In genomic region chr11:112025682-112026081, GRCh38 we compare ENCODE assay signal across 8 cellular contexts. TPM values are rescaled to one million over a fixed set of nuclear protein-coding genes. Genes with fewer than 3 reads are reported as not detected.
A peak's percentile ranks its signal among the peaks of the same experiment; 100 is the strongest.
DNase-seq lines count a peak whose midpoint lies in the region; ATAC-seq and TF ChIP-seq lines count a peak whose summit lies in the region.

No MANE protein-coding gene starts in this region.

- H3K27me3 ChIP-seq in right cardiac atrium (ENCODE audit: control insufficient read depth, insufficient read depth) (no peaks in the 10 kb centered on the region), sigmoid colon (no peaks in the 10 kb centered on the region)

- intact Hi-C loops in right cardiac atrium (cut with DNase I) (no loop called here), sigmoid colon (cut with DNase I) (loop anchor here (1.0 kb wide), 1 partner anchor 146 kb away; the partner anchor contains the start of genes CFAP68 and FDXACB1)

- H3K4me3 Mint-ChIP-seq in activated naive CD8-positive, alpha-beta T cell treated with anti-CD3 and anti-CD28 coated beads, Interleukin-2, amount 10 ng/mL, durations not matched to agents 7 days and 5 days, result peak overlapping the region; percentile 100

- peak overlapping the region; percentile 99 for H3K27ac Mint-ChIP-seq in activated naive CD8-positive, alpha-beta T cell treated with anti-CD3 and anti-CD28 coated beads, Interleukin-2, amount 10 ng/mL, durations not matched to agents 7 days and 5 days

- no peaks in the 10 kb centered on the region for H3K27me3 Mint-ChIP-seq in activated naive CD8-positive, alpha-beta T cell treated with anti-CD3 and anti-CD28 coated beads, Interleukin-2, amount 10 ng/mL, durations not matched to agents 7 days and 5 days

- peak overlapping the region; percentile 83 for H3K4me3 ChIP-seq in right cardiac atrium (ENCODE audit: low read length)
- peak overlapping the region; percentile 76 to 88 (median 86) for H3K4me3 ChIP-seq in sigmoid colon

- H3K36me3 Mint-ChIP-seq in activated naive CD8-positive, alpha-beta T cell treated with anti-CD3 and anti-CD28 coated beads, Interleukin-2, amount 10 ng/mL, durations not matched to agents 7 days and 5 days, result peaks cover 16% of the 10 kb centered on the region

- TF ChIP-seq POLR2A in sigmoid colon (IDR thresholded peaks at IDR 0.05), result no peak

- H3K36me3 ChIP-seq in sigmoid colon, result peaks cover 0 to 51% (median 19%) of the 10 kb centered on the region in 4 donors

- no peaks in the 10 kb centered on the region for H3K9me3 Mint-ChIP-seq in activated naive CD8-positive, alpha-beta T cell treated with anti-CD3 and anti-CD28 coated beads, Interleukin-2, amount 10 ng/mL, durations not matched to agents 7 days and 5 days

- TF ChIP-seq CTCF in sigmoid colon (IDR thresholded peaks at IDR 0.05), result no peak

- TF ChIP-seq EP300 in sigmoid colon (IDR thresholded peaks at IDR 0.05), result no peak

- peaks cover 14% of the 10 kb centered on the region for H3K4me1 Mint-ChIP-seq in activated naive CD8-positive, alpha-beta T cell treated with anti-CD3 and anti-CD28 coated beads, Interleukin-2, amount 10 ng/mL, durations not matched to agents 7 days and 5 days

- peak; percentile 6 for ATAC-seq in HG03196 (IDR thresholded peaks at IDR 0.05; ENCODE audit: unreplicated experiment)
- ATAC-seq in activated naive CD8-positive, alpha-beta T cell treated with anti-CD3 and anti-CD28 coated beads, Interleukin-2, amount 10 ng/mL, durations not matched to agents 7 days and 5 days (ENCODE audit: low read depth), result no peak
- ATAC-seq in right cardiac atrium, result peak; percentile 38 to 53
- no peak for ATAC-seq in HG02588 (IDR thresholded peaks at IDR 0.05; ENCODE audit: unreplicated experiment)
- no peak for ATAC-seq in GM19467 (IDR thresholded peaks at IDR 0.05; ENCODE audit: unreplicated experiment)

- peak overlapping the region; percentile 96 for H3K27ac ChIP-seq in right cardiac atrium (ENCODE audit: low read length)
- peak overlapping the region; percentile 92 to 94 (median 93) for H3K27ac ChIP-seq in sigmoid colon

- peak; percentile 33 for DNase-seq in NCI-H345 (lab: John Stamatoyannopoulos, UW)
- no peak for DNase-seq in NCI-H345 treated with DMSO at 0.1 percent for 48 hours (lab: John Stamatoyannopoulos, UW; ENCODE audit: unreplicated experiment)
- DNase-seq in activated naive CD8-positive, alpha-beta T cell treated with anti-CD3 and anti-CD28 coated beads, Interleukin-2, amount 10 ng/mL, durations not matched to agents 7 days and 5 days, result no peak
- no peak for DNase-seq in right cardiac atrium
- no peak for DNase-seq in sigmoid colon

- no peaks in the 10 kb centered on the region for H3K9me3 ChIP-seq in right cardiac atrium (ENCODE audit: control insufficient read depth, low read length)
- no peaks in the 10 kb centered on the region for H3K9me3 ChIP-seq in sigmoid colon

- POLR2A ChIA-PET in activated naive CD8-positive, alpha-beta T cell treated with anti-CD3 and anti-CD28 coated beads, Interleukin-2, amount 10 ng/mL, durations not matched to agents 7 days and 5 days (lab: Charles Lee), result interaction anchor here (0.6 kb wide), 1 partner anchor 99 kb away, joined by 3 read pairs; no protein-coding TSS in a partner anchor

- under 1% methylated on average over 9 of the region's 9 CpGs for WGBS in right cardiac atrium
- WGBS in sigmoid colon, 2 donors, result 0 to 1% methylated on average over 9 of the region's 9 CpGs

- H3K4me1 ChIP-seq in right cardiac atrium (ENCODE audit: control insufficient read depth, insufficient read depth, low read length) (peaks cover 2% of the 10 kb centered on the region), sigmoid colon (peaks cover 0 to 14% (median 3%) of the 10 kb centered on the region in 4 donors)

RNA-seq across cellular contexts. Expression of gene DLAT, which starts 0.5 kb away (rescaled TPM):
- total RNA-seq in activated naive CD8-positive, alpha-beta T cell treated with anti-CD3 and anti-CD28 coated beads, Interleukin-2, amount 10 ng/mL, durations not matched to agents 7 days and 5 days, result 10 to 100 TPM; 26.0 to 28.5 TPM
- total RNA-seq in right cardiac atrium (100 to 1,000 TPM in 2 of 4 donors, 10 to 100 TPM in 2; 91.4 to 117 (median 102) TPM), sigmoid colon (10 to 100 TPM; 23.2 to 34.6 (median 26.0) TPM)
- polyA plus RNA-seq in right cardiac atrium (53.7 TPM), sigmoid colon (10 to 100 TPM; 23.4 to 49.0 (median 28.2) TPM)

RNA-seq across cellular contexts. Expression of gene PIH1D2, which starts 48.1 kb away (rescaled TPM):
- total RNA-seq in activated naive CD8-positive, alpha-beta T cell treated with anti-CD3 and anti-CD28 coated beads, Interleukin-2, amount 10 ng/mL, durations not matched to agents 7 days and 5 days, result under 1 TPM in 1 of 2 experiments, not detected in 1; 0.50 TPM
- 1 to 10 TPM; 1.2 to 1.8 (median 1.6) TPM for total RNA-seq in right cardiac atrium
- 1.8 TPM for polyA plus RNA-seq in right cardiac atrium
- total RNA-seq in sigmoid colon, result 1 to 10 TPM; 1.7 to 3.9 (median 2.8) TPM
- 1 to 10 TPM in 1 of 3 donors, under 1 TPM in 1, not detected in 1; 0.60 to 1.5 TPM for polyA plus RNA-seq in sigmoid colon

RNA-seq across cellular contexts. Expression of gene NKAPD1, which starts 48.4 kb away (rescaled TPM):
- 10 to 100 TPM; 21.5 to 22.7 TPM for total RNA-seq in activated naive CD8-positive, alpha-beta T cell treated with anti-CD3 and anti-CD28 coated beads, Interleukin-2, amount 10 ng/mL, durations not matched to agents 7 days and 5 days
- total RNA-seq in right cardiac atrium, result 1 to 10 TPM; 8.0 to 9.8 (median 8.3) TPM
- 5.0 TPM for polyA plus RNA-seq in right cardiac atrium
- 10 to 100 TPM; 14.6 to 19.4 (median 17.5) TPM for total RNA-seq in sigmoid colon
- polyA plus RNA-seq in sigmoid colon, result 10 to 100 TPM; 11.1 to 16.2 (median 14.4) TPM

Comparison
In these comparisons a context has a peak if more than half of its experiments do, and no peak if none do; other contexts are left out.
1. ATAC-seq: peak in HG03196 (single experiment) and right cardiac atrium (2 of 2); none in activated naive CD8-positive, alpha-beta T cell treated with anti-CD3 and anti-CD28 coated beads, Interleukin-2, amount 10 ng/mL, durations not matched to agents 7 days and 5 days (single experiment), HG02588 (single experiment) and GM19467 (single experiment).